ENCODE assay signal across 12 cellular contexts in the genomic region with DNA sequence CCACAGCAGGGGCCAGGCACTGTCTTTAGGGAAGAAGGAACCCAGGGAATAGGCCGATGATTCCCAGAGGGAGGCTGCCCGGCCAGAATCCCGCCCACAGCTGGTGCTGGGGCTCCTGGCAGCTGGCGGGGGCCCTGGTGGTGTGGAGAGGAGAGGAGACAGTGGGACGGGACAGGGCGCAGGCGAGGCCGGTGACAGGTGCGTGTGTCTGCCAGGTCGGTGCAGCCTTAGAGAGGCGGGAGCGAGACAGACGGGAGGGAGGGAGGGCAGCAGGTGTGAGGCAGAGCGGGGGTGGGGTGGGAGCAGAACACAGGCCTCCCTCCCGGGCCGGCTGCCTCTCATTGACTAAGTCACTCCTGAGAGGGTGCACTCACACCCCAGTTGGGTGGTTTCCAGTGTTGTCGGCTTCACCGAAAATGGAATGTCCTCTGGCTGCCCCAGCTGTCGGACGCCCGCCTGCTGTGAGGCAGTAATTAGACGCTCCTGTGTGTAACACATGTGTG. TPM values are rescaled to one million over a fixed set of nuclear protein-coding genes. Genes with fewer than 3 reads are reported as not detected.
DNase-seq lines count a peak whose midpoint lies in the region; ATAC-seq, FAIRE-seq and TF ChIP-seq lines count a peak whose summit lies in the region.
"Had no signal": no experiment of that assay in that cellular context is flagged by ENCODE, and none has a peak within 500 bp of the region (broad histone marks: within the 10 kb centered on the region; RNA-seq: fewer than 3 reads in every experiment).

No MANE protein-coding gene starts in this region.

- no peak for TF ChIP-seq CTCF in omental fat pad (IDR thresholded peaks at IDR 0.05)

- peak; percentile 88 for DNase-seq in DMS53 (lab: John Stamatoyannopoulos, UW)
- DNase-seq in NCI-H2081 treated with DMSO at 0.1 percent for 48 hours (lab: John Stamatoyannopoulos, UW): peak; percentile 71
- DNase-seq in astrocyte of the hippocampus (ENCODE audit: low read depth, low spot score): peak; percentile 53
- DNase-seq in left kidney (ENCODE audit: low read depth, low spot score): peak; percentile 54
- DNase-seq in GF-D8 (lab: John Stamatoyannopoulos, UW): no peak
- no peak for DNase-seq in omental fat pad (ENCODE audit: low spot score)
- DNase-seq in HTR-8/SVneo (ENCODE audit: insufficient read length, low spot score): no peak
- no peak for DNase-seq in NOMO-1 treated with dmso at 0.1 percent for 144 hours (lab: John Stamatoyannopoulos, UW; ENCODE audit: unreplicated experiment)
- DNase-seq: activated naive CD8-positive, alpha-beta T cell treated with anti-CD3 and anti-CD28 coated beads, Interleukin-2, amount 10 ng/mL, durations not matched to agents 7 days and 5 days; CD8-positive, alpha-beta T cell; esophagus squamous epithelium; MV-4-11 had no signal

- no peak for ATAC-seq in omental fat pad (ENCODE audit: low FRiP score)
- ATAC-seq: CD8-positive, alpha-beta T cell had no signal

- FAIRE-seq in HTR-8/SVneo (lab: Jason Lieb, UNC): no peak

RNA-seq across cellular contexts. Expression of a gene that starts 55.2 kb away (rescaled TPM):
- 1 to 10 TPM; 3.8 to 6.0 (median 4.1) TPM for total RNA-seq in omental fat pad
- total RNA-seq: activated naive CD8-positive, alpha-beta T cell treated with anti-CD3 and anti-CD28 coated beads, Interleukin-2, amount 10 ng/mL, durations not matched to agents 7 days and 5 days; CD8-positive, alpha-beta T cell had no signal

Comparison
In these comparisons a context has a peak if more than half of its experiments do, and no peak if none do; other contexts are left out.
1. DNase-seq: peak in DMS53 (single experiment), NCI-H2081 treated with DMSO at 0.1 percent for 48 hours (single experiment), astrocyte of the hippocampus (single experiment) and left kidney (single experiment); none in GF-D8 (single experiment), omental fat pad (single experiment), HTR-8/SVneo (single experiment) and NOMO-1 treated with dmso at 0.1 percent for 144 hours (single experiment).